Comparison of ENCODE assay signal across 13 cellular contexts in the genomic region with DNA sequence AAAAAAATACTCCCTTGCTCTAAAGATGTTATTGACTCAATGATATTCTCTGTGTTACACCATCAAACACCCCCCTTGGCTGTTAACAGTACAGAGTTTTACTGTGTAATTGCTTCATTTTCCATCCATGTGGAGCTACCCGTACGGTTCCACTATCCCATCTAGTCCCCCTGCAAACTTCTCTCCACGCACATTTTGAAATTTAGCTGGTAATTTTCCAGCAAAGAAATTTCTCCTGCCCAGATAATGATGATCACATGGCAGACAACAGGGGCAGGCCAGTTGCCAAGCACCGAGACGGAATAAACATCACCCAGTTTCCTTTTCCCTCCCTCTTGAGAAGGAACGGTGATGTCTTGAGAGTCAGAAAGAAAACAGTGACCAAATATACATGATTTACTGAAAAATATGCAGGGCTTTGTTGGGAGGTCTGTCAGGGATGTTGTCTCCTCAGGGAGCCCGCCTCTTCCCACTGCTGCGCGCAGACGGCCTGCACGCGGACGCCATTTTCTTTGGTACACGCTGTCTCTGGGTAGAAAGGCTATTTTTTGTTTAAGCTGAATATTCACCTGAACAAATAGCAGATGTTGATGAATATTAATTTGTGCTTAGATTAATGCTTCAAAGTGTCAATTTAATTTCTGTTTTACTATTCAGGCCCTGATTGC.
DNase-seq lines count a peak whose midpoint lies in the region; ATAC-seq and TF ChIP-seq lines count a peak whose summit lies in the region.
"Had no signal": no experiment of that assay in that cellular context is flagged by ENCODE, and none has a peak within 500 bp of the region (broad histone marks: within the 10 kb centered on the region; RNA-seq: fewer than 3 reads in every experiment).

No MANE protein-coding gene starts in this region.

- DNase-seq in AG20443 (ENCODE audit: low spot score): peak; percentile 41
- DNase-seq in Peyer's patch: peak in 1 of 3 donors; percentile 48
- peak; percentile 79 for DNase-seq in sigmoid colon
- DNase-seq in cerebellum (ENCODE audit: low spot score): no peak
- DNase-seq: activated CD4-positive, alpha-beta T cell treated with anti-CD3 and anti-CD28 coated beads, Interleukin-2, amount 10 ng/mL, durations not matched to agents 24 days and 14 days; GF-D8; stimulated activated CD8-positive, alpha-beta memory T cell treated with anti-CD3 and anti-CD28 coated beads, Interleukin-4, amount 100 ng/mL, for 48 hours had no signal

- H3K36me3 ChIP-seq in Peyer's patch (no peaks in the 10 kb centered on the region), gastroesophageal sphincter (no peaks in the 10 kb centered on the region), sigmoid colon (no peaks in the 10 kb centered on the region)
- H3K36me3 ChIP-seq: BLaER1 treated with 17β-estradiol and CSF1 and Interleukin-3, amounts not matched to agents 10 nM and 100 nM had no signal

- H3K4me1 ChIP-seq in Peyer's patch: no peaks in the 10 kb centered on the region
- no peaks in the 10 kb centered on the region for H3K4me1 ChIP-seq in gastroesophageal sphincter
- H3K4me1 ChIP-seq in sigmoid colon: no peaks in the 10 kb centered on the region
- H3K4me1 ChIP-seq: BLaER1 treated with 17β-estradiol and CSF1 and Interleukin-3, amounts not matched to agents 10 nM and 100 nM had no signal

- ATAC-seq in gastroesophageal sphincter: peak; percentile 88
- ATAC-seq in HG03565 (IDR thresholded peaks at IDR 0.05; ENCODE audit: unreplicated experiment): no peak
- ATAC-seq in HG02884 (IDR thresholded peaks at IDR 0.05; ENCODE audit: unreplicated experiment): no peak
- ATAC-seq in SK-N-SH treated with all-trans-retinoic acid at 6 μM for 48 hours: no peak
- ATAC-seq: HCT116 had no signal

- H3K27ac ChIP-seq in Peyer's patch (peak overlapping the region in 3 of 4 donors; percentile 28 to 53 (median 35)), gastroesophageal sphincter (peak overlapping the region in 3 of 4 donors; percentile 17 to 38 (median 30)), sigmoid colon (peak overlapping the region in 2 of 4 donors; percentile 15 to 55)
- H3K27ac ChIP-seq: BLaER1 treated with 17β-estradiol and CSF1 and Interleukin-3, amounts not matched to agents 10 nM and 100 nM had no signal

- H3K27me3 ChIP-seq in Peyer's patch (no peaks in the 10 kb centered on the region), gastroesophageal sphincter (peaks cover 38% of the 10 kb centered on the region), sigmoid colon (peaks cover 0 to 4% (median 0%) of the 10 kb centered on the region in 3 donors)
- H3K27me3 ChIP-seq: BLaER1 treated with 17β-estradiol and CSF1 and Interleukin-3, amounts not matched to agents 10 nM and 100 nM had no signal

- H3K4me3 ChIP-seq in Peyer's patch (no peak overlapping the region), gastroesophageal sphincter (no peak overlapping the region), sigmoid colon (no peak overlapping the region)
- H3K4me3 ChIP-seq: BLaER1 treated with 17β-estradiol and CSF1 and Interleukin-3, amounts not matched to agents 10 nM and 100 nM had no signal

- TF ChIP-seq POLR2A in Peyer's patch (IDR thresholded peaks at IDR 0.05) (no peak), gastroesophageal sphincter (IDR thresholded peaks at IDR 0.05) (no peak), sigmoid colon (IDR thresholded peaks at IDR 0.05) (no peak)

- TF ChIP-seq EP300 in gastroesophageal sphincter (IDR thresholded peaks at IDR 0.05) (no peak), sigmoid colon (IDR thresholded peaks at IDR 0.05) (no peak)

- H3K9me3 ChIP-seq in Peyer's patch: no peaks in the 10 kb centered on the region
- no peaks in the 10 kb centered on the region for H3K9me3 ChIP-seq in gastroesophageal sphincter
- peaks cover 0 to 4% (median 0%) of the 10 kb centered on the region in 4 donors for H3K9me3 ChIP-seq in sigmoid colon
- H3K9me3 ChIP-seq: BLaER1 treated with 17β-estradiol and CSF1 and Interleukin-3, amounts not matched to agents 10 nM and 100 nM had no signal

- intact Hi-C loops in sigmoid colon (cut with DNase I): no loop called here

- 51 to 88% methylated on average over 9 to 10 of the region's 14 CpGs for WGBS in gastroesophageal sphincter (ENCODE audit: low coverage in 1 of 2), 2 donors
- WGBS in sigmoid colon, 2 donors: 87 to 88% methylated on average over 14 of the region's 14 CpGs

- TF ChIP-seq CTCF in Peyer's patch (IDR thresholded peaks at IDR 0.05) (no peak), gastroesophageal sphincter (IDR thresholded peaks at IDR 0.05) (no peak), sigmoid colon (IDR thresholded peaks at IDR 0.05) (no peak)

TF ChIP-seq in SK-N-SH treated with all-trans-retinoic acid at 6 μM for 48 hours, 23 proteins besides CTCF, POLR2A, EP300 and RAD21:
- TF ChIP-seq SNAI2 (CRISPR knock-in tag; IDR thresholded peaks at IDR 0.05) (no peak), TOX (CRISPR knock-in tag; IDR thresholded peaks at IDR 0.05; ENCODE audit: borderline replicate concordance) (no peak), ZFP30 (CRISPR knock-in tag; IDR thresholded peaks at IDR 0.05) (no peak), PPARA (CRISPR knock-in tag; IDR thresholded peaks at IDR 0.05; ENCODE audit: borderline replicate concordance) (no peak), ZFP3 (CRISPR knock-in tag; IDR thresholded peaks at IDR 0.05) (no peak), ZNF70 (CRISPR knock-in tag; IDR thresholded peaks at IDR 0.05) (no peak), ZNF565 (CRISPR knock-in tag; conservative IDR thresholded peaks at IDR 0.05; ENCODE audit: low read depth) (no peak), ESRRG (CRISPR knock-in tag; IDR thresholded peaks at IDR 0.05) (no peak)
- TF ChIP-seq, protein P1, sequence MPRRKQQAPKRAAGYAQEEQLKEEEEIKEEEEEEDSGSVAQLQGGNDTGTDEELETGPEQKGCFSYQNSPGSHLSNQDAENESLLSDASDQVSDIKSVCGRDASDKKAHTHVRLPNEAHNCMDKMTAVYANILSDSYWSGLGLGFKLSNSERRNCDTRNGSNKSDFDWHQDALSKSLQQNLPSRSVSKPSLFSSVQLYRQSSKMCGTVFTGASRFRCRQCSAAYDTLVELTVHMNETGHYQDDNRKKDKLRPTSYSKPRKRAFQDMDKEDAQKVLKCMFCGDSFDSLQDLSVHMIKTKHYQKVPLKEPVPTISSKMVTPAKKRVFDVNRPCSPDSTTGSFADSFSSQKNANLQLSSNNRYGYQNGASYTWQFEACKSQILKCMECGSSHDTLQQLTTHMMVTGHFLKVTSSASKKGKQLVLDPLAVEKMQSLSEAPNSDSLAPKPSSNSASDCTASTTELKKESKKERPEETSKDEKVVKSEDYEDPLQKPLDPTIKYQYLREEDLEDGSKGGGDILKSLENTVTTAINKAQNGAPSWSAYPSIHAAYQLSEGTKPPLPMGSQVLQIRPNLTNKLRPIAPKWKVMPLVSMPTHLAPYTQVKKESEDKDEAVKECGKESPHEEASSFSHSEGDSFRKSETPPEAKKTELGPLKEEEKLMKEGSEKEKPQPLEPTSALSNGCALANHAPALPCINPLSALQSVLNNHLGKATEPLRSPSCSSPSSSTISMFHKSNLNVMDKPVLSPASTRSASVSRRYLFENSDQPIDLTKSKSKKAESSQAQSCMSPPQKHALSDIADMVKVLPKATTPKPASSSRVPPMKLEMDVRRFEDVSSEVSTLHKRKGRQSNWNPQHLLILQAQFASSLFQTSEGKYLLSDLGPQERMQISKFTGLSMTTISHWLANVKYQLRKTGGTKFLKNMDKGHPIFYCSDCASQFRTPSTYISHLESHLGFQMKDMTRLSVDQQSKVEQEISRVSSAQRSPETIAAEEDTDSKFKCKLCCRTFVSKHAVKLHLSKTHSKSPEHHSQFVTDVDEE (CRISPR knock-in tag; IDR thresholded peaks at IDR 0.05): no peak
- TF ChIP-seq, protein P2, sequence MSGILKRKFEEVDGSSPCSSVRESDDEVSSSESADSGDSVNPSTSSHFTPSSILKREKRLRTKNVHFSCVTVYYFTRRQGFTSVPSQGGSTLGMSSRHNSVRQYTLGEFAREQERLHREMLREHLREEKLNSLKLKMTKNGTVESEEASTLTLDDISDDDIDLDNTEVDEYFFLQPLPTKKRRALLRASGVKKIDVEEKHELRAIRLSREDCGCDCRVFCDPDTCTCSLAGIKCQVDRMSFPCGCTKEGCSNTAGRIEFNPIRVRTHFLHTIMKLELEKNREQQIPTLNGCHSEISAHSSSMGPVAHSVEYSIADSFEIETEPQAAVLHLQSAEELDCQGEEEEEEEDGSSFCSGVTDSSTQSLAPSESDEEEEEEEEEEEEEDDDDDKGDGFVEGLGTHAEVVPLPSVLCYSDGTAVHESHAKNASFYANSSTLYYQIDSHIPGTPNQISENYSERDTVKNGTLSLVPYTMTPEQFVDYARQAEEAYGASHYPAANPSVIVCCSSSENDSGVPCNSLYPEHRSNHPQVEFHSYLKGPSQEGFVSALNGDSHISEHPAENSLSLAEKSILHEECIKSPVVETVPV (CRISPR knock-in tag; IDR thresholded peaks at IDR 0.05): no peak
